Comparison of ENCODE assay signal across 8 cellular contexts in the genomic region with DNA sequence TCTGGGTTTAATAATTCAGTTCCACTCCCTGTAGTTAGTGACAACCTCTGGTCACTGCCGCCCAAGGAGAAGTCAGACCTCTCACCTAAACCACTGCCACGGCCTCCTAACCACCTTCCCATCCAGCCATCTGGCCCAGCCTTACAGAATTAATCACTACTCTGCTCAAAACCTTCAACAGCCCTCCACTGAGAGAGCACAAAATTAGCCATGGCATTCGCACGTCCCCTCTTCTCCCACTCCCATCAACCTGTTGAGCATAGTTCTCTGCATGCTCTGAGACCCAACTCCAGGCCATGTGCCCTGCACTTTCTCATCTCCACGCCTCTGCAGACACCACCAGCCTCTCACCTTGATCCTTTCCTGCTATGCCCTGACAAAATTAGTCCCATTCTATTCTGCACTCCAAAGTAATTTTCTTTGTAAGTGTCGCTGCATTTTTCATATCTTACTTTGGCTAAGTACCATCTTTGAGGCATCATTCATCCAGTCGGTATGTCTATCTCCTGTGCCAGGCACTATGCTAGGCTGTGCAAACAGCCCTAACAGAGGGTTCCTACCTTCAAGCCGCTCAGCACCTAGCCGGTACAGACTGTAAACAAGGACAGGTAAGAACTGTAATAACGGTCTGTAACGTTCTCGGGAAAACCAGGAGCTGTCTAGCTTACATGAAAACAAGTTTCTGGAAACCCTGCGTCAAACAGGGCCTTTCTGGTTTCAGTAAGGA.
DNase-seq lines count a peak whose midpoint lies in the region; ATAC-seq and TF ChIP-seq lines count a peak whose summit lies in the region.

No MANE protein-coding gene starts in this region.

- H3K4me1 ChIP-seq in DOHH2 (ENCODE audit: control insufficient read depth, low read length), result peaks cover 20% of the 10 kb centered on the region
- peaks cover 20% of the 10 kb centered on the region for H3K4me1 ChIP-seq in stomach smooth muscle (ENCODE audit: control insufficient read depth, insufficient read depth, low read length)

- H3K4me2 ChIP-seq in DOHH2 (ENCODE audit: low read length), result peak overlapping the region; percentile 98

- DNase-seq in HL-60 (ENCODE audit: low read depth in 1 of 2, low spot score in 1 of 2), result no peak
- peak; percentile 20 for DNase-seq in astrocyte of the spinal cord (ENCODE audit: low read depth, low spot score)
- peak; percentile 6 for DNase-seq in left kidney (ENCODE audit: low read depth, low spot score)
- DNase-seq in NOMO-1 (lab: John Stamatoyannopoulos, UW; ENCODE audit: unreplicated experiment in 2 of 2), result no peak

- no peaks in the 10 kb centered on the region for H3K9me3 ChIP-seq in DOHH2 (ENCODE audit: control insufficient read depth, insufficient read depth, low read length)
- no peaks in the 10 kb centered on the region for H3K9me3 ChIP-seq in stomach smooth muscle (ENCODE audit: control insufficient read depth in 2 of 2, low read length in 2 of 2)

- H3K27ac ChIP-seq in DOHH2 (ENCODE audit: low read depth, low read length) (no peak overlapping the region), HL-60 (replicated peaks) (0 out of 2 replicates have a peak overlapping the region, but pooled peaks have one; percentile 8), stomach smooth muscle (ENCODE audit: low read length) (peak overlapping the region; percentile 58)

- no peak for ATAC-seq in HG03521 (IDR thresholded peaks at IDR 0.05; ENCODE audit: unreplicated experiment)
- ATAC-seq in HG03571 (IDR thresholded peaks at IDR 0.05; ENCODE audit: unreplicated experiment), result no peak

- peaks cover 32% of the 10 kb centered on the region for H3F3A ChIP-seq in DOHH2 (ENCODE audit: control insufficient read depth, insufficient read depth)

- no peaks in the 10 kb centered on the region for H3K9me2 ChIP-seq in DOHH2 (replicated peaks; ENCODE audit: control insufficient read depth, low read length)

- H3K36me3 ChIP-seq in DOHH2 (ENCODE audit: control insufficient read depth, low read length), result peaks cover 34% of the 10 kb centered on the region
- H3K36me3 ChIP-seq in stomach smooth muscle (ENCODE audit: control insufficient read depth in 2 of 2, insufficient read depth in 2 of 2, low read length in 2 of 2), result peaks cover under 1 to 11% of the 10 kb centered on the region in 2 donors

- H3K79me2 ChIP-seq in DOHH2 (ENCODE audit: control insufficient read depth, low read length), result peaks cover 27% of the 10 kb centered on the region

- peak overlapping the region; percentile 79 to 80 for H3K9ac ChIP-seq in stomach smooth muscle (ENCODE audit: low read length in 2 of 2)

- peak overlapping the region; percentile 93 for H3K4me3 ChIP-seq in DOHH2 (ENCODE audit: low read length)
- peak overlapping the region; percentile 60 for H3K4me3 ChIP-seq in HL-60 (replicated peaks; ENCODE audit: insufficient read depth, low read length)
- peak overlapping the region; percentile 60 for H3K4me3 ChIP-seq in astrocyte of the spinal cord (ENCODE audit: low read depth, low read length)
- peak overlapping the region; percentile 84 to 88 for H3K4me3 ChIP-seq in stomach smooth muscle (ENCODE audit: low read length in 2 of 2)

- H3K27me3 ChIP-seq in DOHH2 (ENCODE audit: control insufficient read depth, low read length) (no peaks in the 10 kb centered on the region), HL-60 (ENCODE audit: insufficient read depth, poor library complexity, severe bottlenecking) (no peaks in the 10 kb centered on the region), stomach smooth muscle (ENCODE audit: control insufficient read depth in 1 of 2, insufficient read depth in 2 of 2, low read length in 2 of 2) (no peaks in the 10 kb centered on the region)

- TF ChIP-seq CTCF in DOHH2 (IDR thresholded peaks at IDR 0.05; ENCODE audit: low read depth, low read length, poor library complexity, severe bottlenecking) (no peak), HL-60 (IDR thresholded peaks at IDR 0.05; ENCODE audit: insufficient read depth, low read length) (no peak), astrocyte of the spinal cord (IDR thresholded peaks at IDR 0.05; ENCODE audit: low read depth, low read length) (no peak)

- in situ Hi-C loops in astrocyte of the spinal cord (cut with HindIII; ENCODE audit: low sequenced_read_pairs), result no loop called here

- H4K20me1 ChIP-seq in DOHH2 (ENCODE audit: control insufficient read depth, insufficient read depth, low read depth, low read length), result peaks cover 9% of the 10 kb centered on the region; the same call in 1 of the 2 replicates

Comparison
In these comparisons a context has a peak if more than half of its experiments do, and no peak if none do; other contexts are left out.
1. DNase-seq: peak in astrocyte of the spinal cord (single experiment) and left kidney (single experiment); none in HL-60 (0 of 2) and NOMO-1 (0 of 2).
2. Peak in every context shown above with its lines, with median percentiles within 50 percentile points of each other: H3K4me3 ChIP-seq.